8 cellular contexts compared by ENCODE assay signal in genomic region chr1:150148834-150149489, GRCh38. TPM values are rescaled to one million over a fixed set of nuclear protein-coding genes. Genes with fewer than 3 reads are reported as not detected.
DNase-seq lines count a peak whose midpoint lies in the region; ATAC-seq and TF ChIP-seq lines count a peak whose summit lies in the region.

No MANE protein-coding gene starts in this region.

- no peak for TF ChIP-seq EP300 in SK-N-SH (IDR thresholded peaks at IDR 0.05; ENCODE audit: borderline replicate concordance in 1 of 2, low read depth in 1 of 2, low read length in 1 of 2)

- peak overlapping the region; percentile 88 for H3K27ac Mint-ChIP-seq in activated naive CD4-positive, alpha-beta T cell treated with anti-CD3 and anti-CD28 coated beads, Interleukin-2, amount 10 ng/mL, durations not matched to agents 7 days and 5 days

- peaks cover 14 to 26% of the 10 kb centered on the region in 2 experiments; a peak in 3 of 4 replicates for H3K4me1 ChIP-seq in SK-N-SH (ENCODE audit: control insufficient read depth in 1 of 2, insufficient read depth in 2 of 2, low read depth in 1 of 2, low read length in 1 of 2)

- peak overlapping the region; percentile 70 to 89 for H3K4me3 ChIP-seq in SK-N-SH (ENCODE audit: low read depth in 2 of 2, low read length in 1 of 2)
- H3K4me3 ChIP-seq in fibroblast of the aortic adventitia (ENCODE audit: low read depth, low read length) = peak overlapping the region; percentile 69

- H3K9ac ChIP-seq in SK-N-SH = peak overlapping the region; percentile 89

- TF ChIP-seq CTCF in SK-N-SH (IDR thresholded peaks at IDR 0.05) (no peak), fibroblast of the aortic adventitia (IDR thresholded peaks at IDR 0.05; ENCODE audit: insufficient read depth, low read length) (no peak)

- H2AFZ ChIP-seq in SK-N-SH (ENCODE audit: low read depth) = peak overlapping the region; percentile 80

- peak overlapping the region; percentile 88 for H3K4me3 Mint-ChIP-seq in activated naive CD4-positive, alpha-beta T cell treated with anti-CD3 and anti-CD28 coated beads, Interleukin-2, amount 10 ng/mL, durations not matched to agents 7 days and 5 days

- POLR2A ChIA-PET in SK-N-SH (lab: Yijun Ruan, JAX) = interaction anchor here (1.0 to 1.2 kb wide), 3 partner anchors 11 to 263 kb away, joined by 3 to 4 read pairs (median 4); a partner anchor contains a TSS

- peaks cover 48% of the 10 kb centered on the region for H3K79me2 ChIP-seq in SK-N-SH (ENCODE audit: insufficient read depth)

- H3F3A ChIP-seq in SK-N-SH (replicated peaks; ENCODE audit: insufficient read depth) = peaks cover 13% of the 10 kb centered on the region

- peak overlapping the region; percentile 81 to 87 for H3K27ac ChIP-seq in SK-N-SH (ENCODE audit: low read depth in 2 of 2, low read length in 1 of 2)

- 23% methylated on average over 16 of the region's 16 CpGs for WGBS in SK-N-SH (ENCODE audit: low lambda C conversion rate)

- H3K4me2 ChIP-seq in SK-N-SH = peak overlapping the region; percentile 92

- in situ Hi-C loops in ACHN (cut with HindIII; ENCODE audit: low pct_ligation_motif_present, low pct_unique_long_range_greater_than_20kb, low sequenced_read_pairs) = no loop called here

- no peaks in the 10 kb centered on the region for H3K27me3 ChIP-seq in SK-N-SH (ENCODE audit: insufficient read depth)

- no peaks in the 10 kb centered on the region for H3K9me3 ChIP-seq in SK-N-SH

- peaks cover 17% of the 10 kb centered on the region for H3K27me3 Mint-ChIP-seq in activated naive CD4-positive, alpha-beta T cell treated with anti-CD3 and anti-CD28 coated beads, Interleukin-2, amount 10 ng/mL, durations not matched to agents 7 days and 5 days

- no peaks in the 10 kb centered on the region for H3K9me3 Mint-ChIP-seq in activated naive CD4-positive, alpha-beta T cell treated with anti-CD3 and anti-CD28 coated beads, Interleukin-2, amount 10 ng/mL, durations not matched to agents 7 days and 5 days

- H3K4me1 Mint-ChIP-seq in activated naive CD4-positive, alpha-beta T cell treated with anti-CD3 and anti-CD28 coated beads, Interleukin-2, amount 10 ng/mL, durations not matched to agents 7 days and 5 days = peaks cover 74% of the 10 kb centered on the region

- ATAC-seq in HG03159 (IDR thresholded peaks at IDR 0.05; ENCODE audit: unreplicated experiment) (no peak), HG03025 (IDR thresholded peaks at IDR 0.05; ENCODE audit: low FRiP score, unreplicated experiment) (no peak)

- no peak for DNase-seq in activated naive CD4-positive, alpha-beta T cell treated with anti-CD3 and anti-CD28 coated beads, Interleukin-2, amount 10 ng/mL, durations not matched to agents 7 days and 5 days
- no peak for DNase-seq in activated naive CD4-positive, alpha-beta T cell treated with anti-CD3 and anti-CD28 coated beads, Interleukin-2, amount 50 U/mL, for 16 hours
- DNase-seq in SK-N-SH (peak; percentile 54), fibroblast of the aortic adventitia (ENCODE audit: low read depth) (no peak), retina (peak; percentile 68), ACHN (no peak)

- peaks cover 10 to 24% of the 10 kb centered on the region in 2 experiments for H3K36me3 ChIP-seq in SK-N-SH (replicated peaks in 1 of 2; ENCODE audit: control insufficient read depth in 1 of 2, insufficient read depth in 2 of 2, low read length in 1 of 2)

- no peak for TF ChIP-seq RAD21 in SK-N-SH (IDR thresholded peaks at IDR 0.05; ENCODE audit: low read length)

- H4K20me1 ChIP-seq in SK-N-SH (ENCODE audit: insufficient read depth) = no peaks in the 10 kb centered on the region

- CTCF ChIA-PET in activated naive CD4-positive, alpha-beta T cell treated with anti-CD3 and anti-CD28 coated beads, Interleukin-2, amount 10 ng/mL, durations not matched to agents 7 days and 5 days (lab: Charles Lee) = interaction anchor here (1.6 to 2.1 kb wide), 3 partner anchors 8 to 16 kb away, joined by 4 to 7 read pairs (median 5); no protein-coding TSS in a partner anchor
- CTCF ChIA-PET in SK-N-SH (lab: Yijun Ruan, JAX) = interaction anchor here (0.7 to 2.1 kb wide), 3 partner anchors 20 to 38 kb away, joined by 4 to 12 read pairs (median 7); no protein-coding TSS in a partner anchor

- H3K9me2 ChIP-seq in SK-N-SH = no peaks in the 10 kb centered on the region

- H3K36me3 Mint-ChIP-seq in activated naive CD4-positive, alpha-beta T cell treated with anti-CD3 and anti-CD28 coated beads, Interleukin-2, amount 10 ng/mL, durations not matched to agents 7 days and 5 days = peaks cover 43% of the 10 kb centered on the region

TF ChIP-seq in SK-N-SH, 30 proteins besides CTCF, POLR2A, EP300 and RAD21 (continues in another document):
- TF ChIP-seq MXI1 (IDR thresholded peaks at IDR 0.05; ENCODE audit: low read depth, low read length) (no peak), RCOR1 (IDR thresholded peaks at IDR 0.05; ENCODE audit: low read length) (no peak), USF2 (IDR thresholded peaks at IDR 0.05; ENCODE audit: borderline replicate concordance, low read depth, low read length) (no peak), SMC3 (IDR thresholded peaks at IDR 0.05; ENCODE audit: low read depth, low read length) (no peak), YY1 (IDR thresholded peaks at IDR 0.05; ENCODE audit: low read depth) (no peak), FOXM1 (IDR thresholded peaks at IDR 0.05; ENCODE audit: low read depth) (no peak), JUND (IDR thresholded peaks at IDR 0.05) (no peak), EZH2phosphoT487 (IDR thresholded peaks at IDR 0.05; ENCODE audit: borderline replicate concordance, low read depth) (no peak), REST (IDR thresholded peaks at IDR 0.05; ENCODE audit: low read depth, low read length) (no peak), TAF1 (IDR thresholded peaks at IDR 0.05; ENCODE audit: borderline replicate concordance, low read depth, low read length) (no peak), FOSL2 (IDR thresholded peaks at IDR 0.05; ENCODE audit: borderline replicate concordance, low read depth) (no peak), IRF3 (IDR thresholded peaks at IDR 0.05; ENCODE audit: low read depth, low read length) (no peak), RFX5 (IDR thresholded peaks at IDR 0.05; ENCODE audit: low read length) (no peak), NRF1 (IDR thresholded peaks at IDR 0.05; ENCODE audit: low read depth, low read length) (no peak)

RNA-seq across cellular contexts. Expression of gene PLEKHO1, which starts 0.8 kb away (rescaled TPM):
- 27.8 and 33.5 TPM in 2 replicates for polyA plus RNA-seq in SK-N-SH (2012; rRNA removed)
- polyA plus RNA-seq in SK-N-SH (2012; cell fraction: cytosol; rRNA removed) = 24.1 and 25.1 TPM in 2 replicates
- 54.0 and 65.5 TPM in 2 replicates for polyA plus RNA-seq in SK-N-SH (2012; cell fraction: nucleus; rRNA removed)
- total RNA-seq in fibroblast of the aortic adventitia (ENCODE audit: low replicate concordance) = 27.7 and 43.6 TPM in 2 replicates

Comparison
In these comparisons a context has a peak if more than half of its experiments do, and no peak if none do; other contexts are left out.
1. DNase-seq: peak in SK-N-SH (single experiment) and retina (single experiment); none in activated naive CD4-positive, alpha-beta T cell treated with anti-CD3 and anti-CD28 coated beads, Interleukin-2, amount 10 ng/mL, durations not matched to agents 7 days and 5 days (single experiment), activated naive CD4-positive, alpha-beta T cell treated with anti-CD3 and anti-CD28 coated beads, Interleukin-2, amount 50 U/mL, for 16 hours (single experiment), fibroblast of the aortic adventitia (single experiment) and ACHN (single experiment).